2 cellular contexts compared by ENCODE assay signal in the genomic region with DNA sequence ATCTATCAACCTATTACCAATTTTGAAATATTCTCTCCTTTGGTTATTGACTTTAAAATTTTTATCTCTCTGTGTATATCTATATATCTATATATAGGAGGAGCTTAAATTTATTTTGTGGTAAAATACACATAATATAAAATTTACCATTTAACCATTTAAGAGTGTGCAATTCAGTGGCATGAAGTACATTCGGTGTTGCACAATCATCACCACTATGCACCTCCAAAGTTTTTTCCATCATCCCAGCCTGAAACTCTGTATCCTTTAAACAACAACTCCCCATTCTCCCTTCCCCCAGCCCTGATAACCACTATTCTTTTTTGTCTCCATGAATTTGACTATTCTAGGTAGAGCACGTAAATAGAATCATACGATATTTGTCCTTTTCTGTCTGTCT.
TF ChIP-seq lines count a peak whose summit lies in the region.

No MANE protein-coding gene starts in this region.

TF ChIP-seq in HepG2, 621 proteins besides CTCF, POLR2A, EP300 and RAD21:
- no peak for TF ChIP-seq SYNCRIP (IDR thresholded peaks at IDR 0.05; ENCODE audit: insufficient read depth, low read depth, low read length)
- TF ChIP-seq, protein P1, sequence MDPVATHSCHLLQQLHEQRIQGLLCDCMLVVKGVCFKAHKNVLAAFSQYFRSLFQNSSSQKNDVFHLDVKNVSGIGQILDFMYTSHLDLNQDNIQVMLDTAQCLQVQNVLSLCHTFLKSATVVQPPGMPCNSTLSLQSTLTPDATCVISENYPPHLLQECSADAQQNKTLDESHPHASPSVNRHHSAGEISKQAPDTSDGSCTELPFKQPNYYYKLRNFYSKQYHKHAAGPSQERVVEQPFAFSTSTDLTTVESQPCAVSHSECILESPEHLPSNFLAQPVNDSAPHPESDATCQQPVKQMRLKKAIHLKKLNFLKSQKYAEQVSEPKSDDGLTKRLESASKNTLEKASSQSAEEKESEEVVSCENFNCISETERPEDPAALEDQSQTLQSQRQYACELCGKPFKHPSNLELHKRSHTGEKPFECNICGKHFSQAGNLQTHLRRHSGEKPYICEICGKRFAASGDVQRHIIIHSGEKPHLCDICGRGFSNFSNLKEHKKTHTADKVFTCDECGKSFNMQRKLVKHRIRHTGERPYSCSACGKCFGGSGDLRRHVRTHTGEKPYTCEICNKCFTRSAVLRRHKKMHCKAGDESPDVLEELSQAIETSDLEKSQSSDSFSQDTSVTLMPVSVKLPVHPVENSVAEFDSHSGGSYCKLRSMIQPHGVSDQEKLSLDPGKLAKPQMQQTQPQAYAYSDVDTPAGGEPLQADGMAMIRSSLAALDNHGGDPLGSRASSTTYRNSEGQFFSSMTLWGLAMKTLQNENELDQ (CRISPR knock-in tag; IDR thresholded peaks at IDR 0.05; ENCODE audit: borderline replicate concordance) = no peak
- no peak for TF ChIP-seq ZFP62 (CRISPR knock-in tag; IDR thresholded peaks at IDR 0.05)
- TF ChIP-seq, protein P2, sequence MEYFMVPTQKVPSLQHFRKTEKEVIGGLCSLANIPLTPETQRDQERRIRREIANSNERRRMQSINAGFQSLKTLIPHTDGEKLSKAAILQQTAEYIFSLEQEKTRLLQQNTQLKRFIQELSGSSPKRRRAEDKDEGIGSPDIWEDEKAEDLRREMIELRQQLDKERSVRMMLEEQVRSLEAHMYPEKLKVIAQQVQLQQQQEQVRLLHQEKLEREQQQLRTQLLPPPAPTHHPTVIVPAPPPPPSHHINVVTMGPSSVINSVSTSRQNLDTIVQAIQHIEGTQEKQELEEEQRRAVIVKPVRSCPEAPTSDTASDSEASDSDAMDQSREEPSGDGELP (IDR thresholded peaks at IDR 0.05; ENCODE audit: borderline replicate concordance, low read depth) = no peak
- no peak for TF ChIP-seq YEATS2 (CRISPR knock-in tag; IDR thresholded peaks at IDR 0.05; ENCODE audit: borderline replicate concordance)
- TF ChIP-seq CEBPB (IDR thresholded peaks at IDR 0.05; ENCODE audit: borderline replicate concordance, low read depth, low read length) = peak; percentile 79

TF ChIP-seq in H1, 55 proteins besides CTCF, POLR2A, EP300 and RAD21:
- TF ChIP-seq CEBPB (IDR thresholded peaks at IDR 0.05; ENCODE audit: low read depth, low read length) (peak; percentile 35; the same call in 1 of the 2 replicates), SIX5 (IDR thresholded peaks at IDR 0.05; ENCODE audit: low read depth, low read length) (no peak)
